Comparison of ENCODE assay signal across 10 cellular contexts in the genomic region with DNA sequence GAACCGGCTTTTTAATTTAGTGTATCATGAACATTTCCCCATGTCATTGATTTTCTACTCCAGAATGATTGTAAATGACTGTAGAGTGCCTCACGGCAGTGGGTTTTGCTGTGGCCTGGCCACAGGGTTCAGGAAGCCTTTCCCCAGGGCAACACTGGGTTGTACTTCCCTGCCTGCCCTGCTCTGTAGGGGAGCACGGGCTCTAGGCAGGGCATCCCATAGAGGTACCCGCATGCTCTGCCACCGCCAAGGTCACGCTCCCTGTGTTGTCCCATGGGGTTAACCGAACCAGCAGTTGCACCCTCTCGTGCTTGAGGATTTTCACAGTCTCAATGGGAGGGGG.
A peak's percentile ranks its signal among the peaks of the same experiment; 100 is the strongest.
DNase-seq lines count a peak whose midpoint lies in the region; ATAC-seq and TF ChIP-seq lines count a peak whose summit lies in the region.
"Had no signal": no experiment of that assay in that cellular context is flagged by ENCODE, and none has a peak within 500 bp of the region (broad histone marks: within the 10 kb centered on the region; RNA-seq: fewer than 3 reads in every experiment).

No MANE protein-coding gene starts in this region.

- H3K27me3 Mint-ChIP-seq in activated CD4-positive, alpha-beta T cell treated with anti-CD3 and anti-CD28 coated beads for 36 hours, result no peaks in the 10 kb centered on the region
- H3K27me3 Mint-ChIP-seq in CD8-positive, alpha-beta T cell (ENCODE audit: low read depth), result no peaks in the 10 kb centered on the region

- H4K91ac ChIP-seq in neuronal stem cell (ENCODE audit: low read depth, low read length, poor library complexity), result no peak overlapping the region

- CTCF ChIA-PET in activated CD4-positive, alpha-beta T cell treated with anti-CD3 and anti-CD28 coated beads for 36 hours (lab: Charles Lee), result interaction anchor here (1.0 to 1.5 kb wide), 4 partner anchors 9 to 278 kb away, joined by 3 to 4 read pairs (median 3); no protein-coding TSS in a partner anchor
- CTCF ChIA-PET in CD8-positive, alpha-beta T cell (lab: Charles Lee), result interaction anchor here (1.1 to 3.6 kb wide), 3 partner anchors 10 to 77 kb away, joined by 3 to 21 read pairs (median 4); no protein-coding TSS in a partner anchor

- no peak overlapping the region for H2BK5ac ChIP-seq in neuronal stem cell (ENCODE audit: low read length)

- H3K23ac ChIP-seq in neuronal stem cell (ENCODE audit: low read depth, low read length, poor library complexity), result peak overlapping the region; percentile 11

- H3K18ac ChIP-seq in neuronal stem cell (ENCODE audit: low read length), result no peak overlapping the region

- intact Hi-C loops in activated CD4-positive, alpha-beta T cell treated with anti-CD3 and anti-CD28 coated beads for 36 hours (cut with DNase I, micrococcal nuclease), result loop anchor here (2.0 to 5.0 kb wide), 5 partner anchors 28 to 437 kb away; a partner anchor contains a TSS
- intact Hi-C loops in CD8-positive, alpha-beta T cell (cut with DNase I, micrococcal nuclease), result no loop called here

- H3K9me3 Mint-ChIP-seq in activated CD4-positive, alpha-beta T cell treated with anti-CD3 and anti-CD28 coated beads for 36 hours (ENCODE audit: low read depth), result no peaks in the 10 kb centered on the region
- no peaks in the 10 kb centered on the region for H3K9me3 Mint-ChIP-seq in CD8-positive, alpha-beta T cell
- no peaks in the 10 kb centered on the region for H3K9me3 Mint-ChIP-seq in activated naive CD4-positive, alpha-beta T cell treated with anti-CD3 and anti-CD28 coated beads, Interleukin-2, amount 50 U/mL, for 72 hours

- no peak overlapping the region for H2BK120ac ChIP-seq in neuronal stem cell (ENCODE audit: low read depth, low read length)

- H3K79me1 ChIP-seq in neuronal stem cell (ENCODE audit: low read depth, low read length), result no peaks in the 10 kb centered on the region

- DNase-seq in activated CD4-positive, alpha-beta T cell treated with anti-CD3 and anti-CD28 coated beads for 36 hours, result peak; percentile 49
- DNase-seq in activated CD4-positive, alpha-beta T cell treated with anti-CD3 and anti-CD28 coated beads, Interleukin-2, amount 50 U/mL, for 48 hours, result no peak
- no peak for DNase-seq in CD8-positive, alpha-beta T cell
- peak in 1 of 2 donors; percentile 9 for DNase-seq in activated naive CD4-positive, alpha-beta T cell treated with anti-CD3 and anti-CD28 coated beads, Interleukin-2, amount 50 U/mL, for 72 hours (ENCODE audit: low spot score in 2 of 2)
- DNase-seq in neuronal stem cell (ENCODE audit: low spot score), result no peak
- DNase-seq in Peyer's patch, result no peak
- DNase-seq: kidney, NCI-H2107 had no signal

- no peak overlapping the region for H3K4ac ChIP-seq in neuronal stem cell (ENCODE audit: low read length)

- peak overlapping the region; percentile 97 for H3K27ac Mint-ChIP-seq in activated CD4-positive, alpha-beta T cell treated with anti-CD3 and anti-CD28 coated beads for 36 hours
- H3K27ac Mint-ChIP-seq in CD8-positive, alpha-beta T cell, result peak overlapping the region; percentile 91
- H3K27ac Mint-ChIP-seq in activated naive CD4-positive, alpha-beta T cell treated with anti-CD3 and anti-CD28 coated beads, Interleukin-2, amount 50 U/mL, for 72 hours, result peak overlapping the region; percentile 93 to 96

- no peaks in the 10 kb centered on the region for H3K36me3 ChIP-seq in CD8-positive, alpha-beta T cell (ENCODE audit: insufficient read depth, low read length)
- no peaks in the 10 kb centered on the region for H3K36me3 ChIP-seq in neuronal stem cell (replicated peaks in 1 of 2; ENCODE audit: control insufficient read depth in 2 of 2, insufficient read depth in 2 of 2, low read length in 2 of 2)
- H3K36me3 ChIP-seq in Peyer's patch, result no peaks in the 10 kb centered on the region

- no peak overlapping the region for H2BK15ac ChIP-seq in neuronal stem cell (ENCODE audit: low read length)

- H3K4me3 ChIP-seq in CD8-positive, alpha-beta T cell (ENCODE audit: low read depth, low read length), result peak overlapping the region; percentile 13
- H3K4me3 ChIP-seq in neuronal stem cell (ENCODE audit: low read length in 2 of 2) (peak overlapping the region in 1 of 2 donors; percentile 61), Peyer's patch (no peak overlapping the region)

- no CpG with 5 or more reads among the region's 8 CpGs for WGBS in neuronal stem cell (ENCODE audit: extremely low coverage in 2 of 2, insufficient read length in 2 of 2, insufficient replicate concordance in 1 of 2), 2 donors

- H3K4me1 Mint-ChIP-seq in activated CD4-positive, alpha-beta T cell treated with anti-CD3 and anti-CD28 coated beads for 36 hours, result peaks cover 31% of the 10 kb centered on the region
- H3K4me1 Mint-ChIP-seq in CD8-positive, alpha-beta T cell (ENCODE audit: low read depth), result peaks cover 18% of the 10 kb centered on the region

- H3K27me3 ChIP-seq in CD8-positive, alpha-beta T cell (ENCODE audit: insufficient read depth, low read length), result no peaks in the 10 kb centered on the region
- peaks cover 0 to 14% (median 0%) of the 10 kb centered on the region in 3 experiments for H3K27me3 ChIP-seq in neuronal stem cell (ENCODE audit: control insufficient read depth in 3 of 3, insufficient read depth in 3 of 3, low read depth in 1 of 3, low read length in 3 of 3)
- H3K27me3 ChIP-seq in Peyer's patch, result no peaks in the 10 kb centered on the region

- peaks cover 5% of the 10 kb centered on the region for H3K36me3 Mint-ChIP-seq in activated CD4-positive, alpha-beta T cell treated with anti-CD3 and anti-CD28 coated beads for 36 hours (ENCODE audit: low read depth)
- H3K36me3 Mint-ChIP-seq in CD8-positive, alpha-beta T cell, result no peaks in the 10 kb centered on the region
- H3K36me3 Mint-ChIP-seq in activated naive CD4-positive, alpha-beta T cell treated with anti-CD3 and anti-CD28 coated beads, Interleukin-2, amount 50 U/mL, for 72 hours, result peaks cover 0 to 5% of the 10 kb centered on the region in 2 donors

- H2AK5ac ChIP-seq in neuronal stem cell (ENCODE audit: low read depth, low read length), result no peak overlapping the region

- peak; percentile 25 for ATAC-seq in activated CD4-positive, alpha-beta T cell treated with anti-CD3 and anti-CD28 coated beads for 36 hours
- no peak for ATAC-seq in CD8-positive, alpha-beta T cell
- peak in 1 of 2 donors; percentile 46 for ATAC-seq in activated naive CD4-positive, alpha-beta T cell treated with anti-CD3 and anti-CD28 coated beads, Interleukin-2, amount 50 U/mL, for 72 hours
- ATAC-seq in HG02870 (IDR thresholded peaks at IDR 0.05; ENCODE audit: unreplicated experiment) (no peak), GM21619 (IDR thresholded peaks at IDR 0.05; ENCODE audit: unreplicated experiment) (no peak)

- no peak overlapping the region for H3K9ac ChIP-seq in neuronal stem cell (ENCODE audit: low read depth, low read length, poor library complexity)

- TF ChIP-seq POLR2A in Peyer's patch (IDR thresholded peaks at IDR 0.05), result no peak

- peak overlapping the region; percentile 50 for H3K27ac ChIP-seq in CD8-positive, alpha-beta T cell (ENCODE audit: low read depth, low read length)
- H3K27ac ChIP-seq in neuronal stem cell (replicated peaks; ENCODE audit: low read length) (no peak overlapping the region), Peyer's patch (no peak overlapping the region)

- POLR2A ChIA-PET in activated CD4-positive, alpha-beta T cell treated with anti-CD3 and anti-CD28 coated beads for 36 hours (lab: Charles Lee), result interaction anchor here (1.1 kb wide), 1 partner anchor 63 kb away, joined by 10 read pairs; no protein-coding TSS in a partner anchor
- POLR2A ChIA-PET in CD8-positive, alpha-beta T cell (lab: Charles Lee), result interaction anchor here (1.0 kb wide), 1 partner anchor 154 kb away, joined by 3 read pairs; no protein-coding TSS in a partner anchor

- TF ChIP-seq CTCF in CD8-positive, alpha-beta T cell (IDR thresholded peaks at IDR 0.05), result no peak
- no peak for TF ChIP-seq CTCF in Peyer's patch (IDR thresholded peaks at IDR 0.05)

- H3K4me1 ChIP-seq in CD8-positive, alpha-beta T cell (ENCODE audit: insufficient read depth, low read length), result peaks cover 16% of the 10 kb centered on the region
- H3K4me1 ChIP-seq in neuronal stem cell (ENCODE audit: control insufficient read depth in 2 of 2, insufficient read depth in 1 of 2, low read depth in 1 of 2, low read length in 2 of 2) (no peaks in the 10 kb centered on the region), Peyer's patch (no peaks in the 10 kb centered on the region)

- no peaks in the 10 kb centered on the region for H3K9me3 ChIP-seq in CD8-positive, alpha-beta T cell (ENCODE audit: low read length)
- H3K9me3 ChIP-seq in neuronal stem cell (replicated peaks in 1 of 2; ENCODE audit: control insufficient read depth in 2 of 2, insufficient read depth in 1 of 2, low read depth in 1 of 2, low read length in 2 of 2) (no peaks in the 10 kb centered on the region), Peyer's patch (no peaks in the 10 kb centered on the region)

- no peak overlapping the region for H2AFZ ChIP-seq in neuronal stem cell (ENCODE audit: low read length)

- H3K4me2 ChIP-seq in neuronal stem cell (ENCODE audit: insufficient read depth, low read length, poor library complexity, severe bottlenecking), result no peak overlapping the region

- no peak overlapping the region for H4K8ac ChIP-seq in neuronal stem cell (ENCODE audit: low read depth, low read length)

- H3K4me3 Mint-ChIP-seq in activated CD4-positive, alpha-beta T cell treated with anti-CD3 and anti-CD28 coated beads for 36 hours, result peak overlapping the region; percentile 78
- H3K4me3 Mint-ChIP-seq in CD8-positive, alpha-beta T cell, result peak overlapping the region; percentile 6

- no peak overlapping the region for H2BK12ac ChIP-seq in neuronal stem cell (ENCODE audit: low read length)

- no peak overlapping the region for H3K14ac ChIP-seq in neuronal stem cell (ENCODE audit: low read length)

Comparison
In these comparisons a context has a peak if more than half of its experiments do, and no peak if none do; other contexts are left out.
1. intact Hi-C loops: an anchor here in activated CD4-positive, alpha-beta T cell treated with anti-CD3 and anti-CD28 coated beads for 36 hours (2.0 to 5.0 kb wide); none called in CD8-positive, alpha-beta T cell.